Comparison of ENCODE assay signal across 11 cellular contexts in the genomic region with DNA sequence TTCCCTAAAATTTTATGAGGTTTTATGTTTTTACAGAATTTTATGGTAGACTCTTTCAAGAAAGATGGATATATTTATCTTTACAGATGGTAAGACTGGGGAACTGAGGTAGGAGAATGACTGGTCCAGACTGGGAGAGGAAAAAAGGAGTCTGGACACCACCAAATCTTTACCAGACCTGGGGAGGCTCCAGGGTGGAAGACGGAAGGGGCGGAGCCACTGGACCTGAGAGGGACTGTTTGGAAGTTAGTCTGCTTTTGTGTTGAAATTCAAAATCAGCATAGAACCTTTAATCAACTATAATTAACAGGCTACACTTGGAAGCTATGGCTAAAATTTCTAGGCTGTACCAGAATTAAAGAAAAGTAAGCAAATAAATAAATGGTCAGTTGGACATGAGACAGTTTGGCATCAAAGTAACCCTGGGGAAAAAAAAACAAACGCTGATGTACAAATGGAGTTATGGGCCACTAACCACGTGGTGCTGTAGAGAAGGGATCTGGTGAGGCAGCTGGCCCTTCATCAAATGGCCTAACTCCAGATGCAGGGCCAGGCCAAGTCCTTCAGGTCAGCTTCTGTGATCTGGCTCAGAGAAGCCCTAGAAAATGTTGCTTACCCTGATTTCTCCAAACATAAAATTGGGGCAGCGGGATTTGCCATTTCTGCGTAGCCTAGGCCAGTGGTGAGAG.
A peak's percentile ranks its signal among the peaks of the same experiment; 100 is the strongest.
DNase-seq lines count a peak whose midpoint lies in the region; ATAC-seq lines count a peak whose summit lies in the region.
"Had no signal": no experiment of that assay in that cellular context is flagged by ENCODE, and none has a peak within 500 bp of the region (broad histone marks: within the 10 kb centered on the region; RNA-seq: fewer than 3 reads in every experiment).

No MANE protein-coding gene starts in this region.

- peaks cover 6% of the 10 kb centered on the region for H3K36me3 Mint-ChIP-seq in activated CD4-positive, alpha-beta T cell treated with anti-CD3 and anti-CD28 coated beads for 36 hours (ENCODE audit: low read depth)

- H3K27me3 Mint-ChIP-seq in activated CD4-positive, alpha-beta T cell treated with anti-CD3 and anti-CD28 coated beads for 36 hours, result no peaks in the 10 kb centered on the region

- intact Hi-C loops in activated CD4-positive, alpha-beta T cell treated with anti-CD3 and anti-CD28 coated beads for 36 hours (cut with DNase I, micrococcal nuclease), result no loop called here

- H3K4me1 Mint-ChIP-seq in activated CD4-positive, alpha-beta T cell treated with anti-CD3 and anti-CD28 coated beads for 36 hours, result no peaks in the 10 kb centered on the region

- peak; percentile 88 for ATAC-seq in left lobe of liver
- no peak for ATAC-seq in activated CD4-positive, alpha-beta T cell treated with anti-CD3 and anti-CD28 coated beads for 36 hours
- ATAC-seq in GM21786 (IDR thresholded peaks at IDR 0.05; ENCODE audit: unreplicated experiment), result no peak
- ATAC-seq: HCT116 had no signal

- no peak overlapping the region for H3K4me3 Mint-ChIP-seq in activated CD4-positive, alpha-beta T cell treated with anti-CD3 and anti-CD28 coated beads for 36 hours
- H3K4me3 Mint-ChIP-seq: neural progenitor cell had no signal

- CTCF ChIA-PET in activated CD4-positive, alpha-beta T cell treated with anti-CD3 and anti-CD28 coated beads for 36 hours (lab: Charles Lee), result no interaction called here

- H3K9me3 Mint-ChIP-seq in activated CD4-positive, alpha-beta T cell treated with anti-CD3 and anti-CD28 coated beads for 36 hours (ENCODE audit: low read depth), result no peaks in the 10 kb centered on the region
- H3K9me3 Mint-ChIP-seq: neural progenitor cell had no signal

- no peak overlapping the region for H3K27ac Mint-ChIP-seq in activated CD4-positive, alpha-beta T cell treated with anti-CD3 and anti-CD28 coated beads for 36 hours
- H3K27ac Mint-ChIP-seq: neural progenitor cell had no signal

- peak; percentile 43 for DNase-seq in LHCN-M2 (ENCODE audit: low read depth)
- peak; percentile 27 for DNase-seq in cerebellum (ENCODE audit: low spot score)
- peak; percentile 67 for DNase-seq in left lobe of liver (ENCODE audit: low spot score)
- DNase-seq in stromal cell of bone marrow (ENCODE audit: low read depth), result peak; percentile 57
- DNase-seq in dedifferentiated amniotic fluid mesenchymal stem cell (ENCODE audit: extremely low spot score), result no peak
- no peak for DNase-seq in activated CD4-positive, alpha-beta T cell treated with anti-CD3 and anti-CD28 coated beads for 36 hours
- DNase-seq in stimulated activated CD8-positive, alpha-beta memory T cell treated with anti-CD3 and anti-CD28 coated beads, Interleukin-4, amount 100 ng/mL, for 48 hours, result no peak
- DNase-seq: COR-L47 had no signal

- POLR2A ChIA-PET in activated CD4-positive, alpha-beta T cell treated with anti-CD3 and anti-CD28 coated beads for 36 hours (lab: Charles Lee), result no interaction called here

Comparison
In these comparisons a context has a peak if more than half of its experiments do, and no peak if none do; other contexts are left out.
1. DNase-seq: peak in LHCN-M2 (single experiment), cerebellum (single experiment), left lobe of liver (single experiment) and stromal cell of bone marrow (single experiment); none in dedifferentiated amniotic fluid mesenchymal stem cell (single experiment), activated CD4-positive, alpha-beta T cell treated with anti-CD3 and anti-CD28 coated beads for 36 hours (single experiment) and stimulated activated CD8-positive, alpha-beta memory T cell treated with anti-CD3 and anti-CD28 coated beads, Interleukin-4, amount 100 ng/mL, for 48 hours (single experiment).